8 cellular contexts compared by ENCODE assay signal in genomic region chr10:13206546-13207443, GRCh38. TPM values are rescaled to one million over a fixed set of nuclear protein-coding genes. Genes with fewer than 3 reads are reported as not detected.
A peak's percentile ranks its signal among the peaks of the same experiment; 100 is the strongest.
DNase-seq lines count a peak whose midpoint lies in the region; ATAC-seq and TF ChIP-seq lines count a peak whose summit lies in the region.

No MANE protein-coding gene starts in this region.

- no peaks in the 10 kb centered on the region for H3K4me1 ChIP-seq in smooth muscle cell (ENCODE audit: low read depth)

- H3K27me3 ChIP-seq in smooth muscle cell (ENCODE audit: low read depth), result no peaks in the 10 kb centered on the region

- H3F3A ChIP-seq in smooth muscle cell (ENCODE audit: low read depth), result no peaks in the 10 kb centered on the region

- no peaks in the 10 kb centered on the region for H4K20me1 ChIP-seq in smooth muscle cell (ENCODE audit: low read depth)

- no peak overlapping the region for H3K4me3 ChIP-seq in smooth muscle cell

- H3K27ac ChIP-seq in smooth muscle cell (ENCODE audit: low read depth), result no peak overlapping the region

- H3K79me2 ChIP-seq in smooth muscle cell (ENCODE audit: low read depth), result no peaks in the 10 kb centered on the region

- H3K4me2 ChIP-seq in smooth muscle cell, result no peak overlapping the region

- no peak for TF ChIP-seq POLR2A in GM18505 (IDR thresholded peaks at IDR 0.05; ENCODE audit: borderline replicate concordance, extremely low read depth, insufficient read depth, insufficient read length)

- no peak overlapping the region for H3K9ac ChIP-seq in smooth muscle cell (ENCODE audit: low read depth)

- H3K9me3 ChIP-seq in smooth muscle cell (replicated peaks; ENCODE audit: low read depth), result no peaks in the 10 kb centered on the region

- DNase-seq in NCI-H146 (lab: John Stamatoyannopoulos, UW), result peak; percentile 25
- DNase-seq in NCI-H146 treated with DMSO at 0.1 percent for 48 hours (lab: John Stamatoyannopoulos, UW; ENCODE audit: unreplicated experiment), result no peak
- peak; percentile 32 for DNase-seq in SK-N-DZ (ENCODE audit: low spot score)
- DNase-seq in fibroblast of the conjunctiva (ENCODE audit: low read depth), result peak; percentile 51
- DNase-seq in smooth muscle cell (lab: John Stamatoyannopoulos, UW; ENCODE audit: unreplicated experiment), result no peak
- no peak for DNase-seq in activated T-cell treated with anti-CD3 and anti-CD28 coated beads, Interleukin-2, amount 50 U/mL, for 1 hour

- TF ChIP-seq CTCF in smooth muscle cell (IDR thresholded peaks at IDR 0.05; ENCODE audit: borderline replicate concordance, insufficient read depth, poor library complexity, severe bottlenecking), result peak; percentile 59

- H2AFZ ChIP-seq in smooth muscle cell (ENCODE audit: low read depth), result no peak overlapping the region

- ATAC-seq in GM21367 (IDR thresholded peaks at IDR 0.05; ENCODE audit: unreplicated experiment), result no peak
- no peak for ATAC-seq in GM18505 (IDR thresholded peaks at IDR 0.05; ENCODE audit: unreplicated experiment)

- 69% methylated on average over 5 of the region's 5 CpGs for WGBS in smooth muscle cell (ENCODE audit: low lambda C conversion rate)

- no peaks in the 10 kb centered on the region for H3K36me3 ChIP-seq in smooth muscle cell (ENCODE audit: low read depth)

RNA-seq across cellular contexts. Expression of gene UCMA, which starts 27.4 kb away (rescaled TPM):
- 0.47 TPM in 1 of 2 replicates, not detected in the other for polyA plus RNA-seq in SK-N-DZ (2014; cell fraction: cytosol; rRNA removed)
- not detected in 2 replicates for polyA plus RNA-seq in SK-N-DZ (2014; cell fraction: nucleus; rRNA removed)
- not detected in 2 replicates for total RNA-seq in smooth muscle cell
- polyA plus RNA-seq in smooth muscle cell, result not detected in 2 replicates

RNA-seq across cellular contexts. Expression of gene MCM10, which starts 45.4 kb away (rescaled TPM):
- polyA plus RNA-seq in SK-N-DZ (2014; cell fraction: cytosol; rRNA removed), result 43.0 and 49.5 TPM in 2 replicates
- polyA plus RNA-seq in SK-N-DZ (2014; cell fraction: nucleus; rRNA removed), result 33.8 and 36.0 TPM in 2 replicates
- total RNA-seq in smooth muscle cell, result 3.5 and 7.0 TPM in 2 replicates
- polyA plus RNA-seq in smooth muscle cell, result 5.7 and 6.6 TPM in 2 replicates

Comparison
In these comparisons a context has a peak if more than half of its experiments do, and no peak if none do; other contexts are left out.
1. DNase-seq: peak in NCI-H146 (single experiment), SK-N-DZ (single experiment) and fibroblast of the conjunctiva (single experiment); none in NCI-H146 treated with DMSO at 0.1 percent for 48 hours (single experiment), smooth muscle cell (single experiment) and activated T-cell treated with anti-CD3 and anti-CD28 coated beads, Interleukin-2, amount 50 U/mL, for 1 hour (single experiment).